Comparison of ENCODE assay signal across 9 cellular contexts in genomic region chr5:163569284-163569683, GRCh38.
DNase-seq lines count a peak whose midpoint lies in the region; ATAC-seq, FAIRE-seq and TF ChIP-seq lines count a peak whose summit lies in the region.
"Had no signal": no experiment of that assay in that cellular context is flagged by ENCODE, and none has a peak within 500 bp of the region (broad histone marks: within the 10 kb centered on the region; RNA-seq: fewer than 3 reads in every experiment).

No MANE protein-coding gene starts in this region.

- no peaks in the 10 kb centered on the region for H3K9me3 Mint-ChIP-seq in WTC11

- peaks cover 4 to 19% (median 11%) of the 10 kb centered on the region in 4 experiments; a peak in 6 of 7 replicates for H3K4me1 ChIP-seq in H1 (replicated peaks in 1 of 4; ENCODE audit: control insufficient read depth in 3 of 4, insufficient read depth in 4 of 4, low read length in 3 of 4)
- peaks cover 16% of the 10 kb centered on the region for H3K4me1 ChIP-seq in effector memory CD4-positive, alpha-beta T cell (ENCODE audit: control insufficient read depth, insufficient read depth, low read length, poor library complexity, severe bottlenecking)

- H2BK15ac ChIP-seq in H1 (ENCODE audit: low read length) = no peak overlapping the region

- H2BK12ac ChIP-seq in H1 (ENCODE audit: low read depth, low read length) = no peak overlapping the region

- H2AFZ ChIP-seq in H1 (ENCODE audit: low read length) = no peak overlapping the region

- no peak overlapping the region for H3K4me3 Mint-ChIP-seq in WTC11

- no peaks in the 10 kb centered on the region for H4K20me1 ChIP-seq in H1 (replicated peaks in 1 of 2; ENCODE audit: control insufficient read depth in 1 of 2, insufficient read depth in 2 of 2, low read length in 2 of 2)

- no peaks in the 10 kb centered on the region for H3K79me2 ChIP-seq in H1 (ENCODE audit: control insufficient read depth in 1 of 2, insufficient read depth in 2 of 2, low read length in 2 of 2)

- H3K4me3 ChIP-seq in H1 (ENCODE audit: extremely low read depth in 1 of 4, insufficient read depth in 2 of 4, low read depth in 3 of 4, low read length in 4 of 4) = no peak overlapping the region
- H3K4me3 ChIP-seq in effector memory CD4-positive, alpha-beta T cell (ENCODE audit: insufficient read depth, low read depth, low read length, poor library complexity, severe bottlenecking) = no peak overlapping the region

- H3K9me3 ChIP-seq in H1 (ENCODE audit: insufficient read depth in 2 of 2, low read depth in 1 of 2, low read length in 1 of 2) = no peaks in the 10 kb centered on the region
- H3K9me3 ChIP-seq in effector memory CD4-positive, alpha-beta T cell (ENCODE audit: control insufficient read depth, low read length) = no peaks in the 10 kb centered on the region

- peak; percentile 67 to 73 for TF ChIP-seq RAD21 in H1 (IDR thresholded peaks at IDR 0.05 in 1 of 2, conservative IDR thresholded peaks at IDR 0.05 in 1 of 2; ENCODE audit: low read depth in 2 of 2, low read length in 2 of 2)

- H3K36me3 ChIP-seq in H1 (ENCODE audit: control insufficient read depth in 2 of 4, insufficient read depth in 4 of 4, low read length in 3 of 4) = no peaks in the 10 kb centered on the region
- H3K36me3 ChIP-seq in effector memory CD4-positive, alpha-beta T cell (ENCODE audit: control insufficient read depth, insufficient read depth, low read length) = no peaks in the 10 kb centered on the region

- no peak overlapping the region for H3K14ac ChIP-seq in H1 (ENCODE audit: insufficient read length)

- ATAC-seq in HG03520 (IDR thresholded peaks at IDR 0.05; ENCODE audit: unreplicated experiment) (no peak), WTC11 (no peak)

- H3K23me2 ChIP-seq in H1 (ENCODE audit: low read depth, low read length) = peaks cover 5% of the 10 kb centered on the region

- H3K9ac ChIP-seq in H1 (replicated peaks in 1 of 4; ENCODE audit: extremely low read depth in 1 of 4, low read depth in 3 of 4, low read length in 3 of 4) = no peak overlapping the region

- peaks cover 21% of the 10 kb centered on the region for H3K27me3 Mint-ChIP-seq in WTC11 (ENCODE audit: low read depth)

- no peak overlapping the region for H3K27ac ChIP-seq in H1 (ENCODE audit: low read depth, low read length)
- no peak overlapping the region for H3K27ac ChIP-seq in effector memory CD4-positive, alpha-beta T cell (ENCODE audit: insufficient read depth, low read length, poor library complexity, severe bottlenecking)

- peaks cover 58% of the 10 kb centered on the region for H3K4me1 Mint-ChIP-seq in WTC11

- TF ChIP-seq POLR2A in H1 (IDR thresholded peaks at IDR 0.05; ENCODE audit: control extremely low read depth in 1 of 2, low read depth in 2 of 2, low read length in 2 of 2) = no peak

- 88% methylated on average over 1 of the region's 1 CpG; no CpG with 5 or more reads in 1 of the 2 experiments for WGBS in H1 (ENCODE audit: extremely low coverage in 1 of 2, insufficient coverage in 1 of 2, insufficient read length in 1 of 2, insufficient replicate concordance in 2 of 2, low coverage in 1 of 2, low lambda C conversion rate in 2 of 2, missing lambda C conversion rate in 1 of 2), 2 experiments

- no peak overlapping the region for H3K4me2 ChIP-seq in H1 (ENCODE audit: insufficient read depth in 1 of 2, low read depth in 2 of 2, low read length in 2 of 2)

- H2BK20ac ChIP-seq in H1 (ENCODE audit: low read length) = no peak overlapping the region

- no peaks in the 10 kb centered on the region for H3K79me1 ChIP-seq in H1 (ENCODE audit: low read depth, low read length)

- DNase-seq in NCI-H2171 treated with DMSO at 0.1 percent for 48 hours (lab: John Stamatoyannopoulos, UW) = peak; percentile 42
- DNase-seq in NCI-H2171 (lab: John Stamatoyannopoulos, UW) = no peak
- peak; percentile 65 for DNase-seq in NCI-H748 (lab: John Stamatoyannopoulos, UW; ENCODE audit: unreplicated experiment)
- DNase-seq in H1 (ENCODE audit: low read depth in 1 of 2, low spot score in 2 of 2) = no peak
- DNase-seq in superior temporal gyrus (ENCODE audit: extremely low spot score) = peak; percentile 62
- DNase-seq in effector memory CD4-positive, alpha-beta T cell = no peak
- no peak for DNase-seq in WTC11 (ENCODE audit: low spot score)
- DNase-seq: stimulated activated CD8-positive, alpha-beta memory T cell treated with anti-CD3 and anti-CD28 coated beads, Interleukin-4, amount 100 ng/mL, for 48 hours had no signal

- no peak overlapping the region for H4K5ac ChIP-seq in H1 (ENCODE audit: insufficient read length, low read depth, low read length)

- H4K91ac ChIP-seq in H1 (replicated peaks; ENCODE audit: insufficient read length, low read length) = no peak overlapping the region

- H3K56ac ChIP-seq in H1 (replicated peaks; ENCODE audit: insufficient read length, low read depth, low read length) = no peak overlapping the region

- no peak overlapping the region for H2BK120ac ChIP-seq in H1 (replicated peaks; ENCODE audit: low read depth, low read length)

- peaks cover 0 to 20% (median 14%) of the 10 kb centered on the region in 4 experiments; a peak in 4 of 7 replicates for H3K27me3 ChIP-seq in H1 (replicated peaks in 1 of 4; ENCODE audit: control insufficient read depth in 3 of 4, extremely low read depth in 1 of 4, insufficient read depth in 3 of 4, low read length in 3 of 4)
- peaks cover 20% of the 10 kb centered on the region for H3K27me3 ChIP-seq in effector memory CD4-positive, alpha-beta T cell (replicated peaks; ENCODE audit: control insufficient read depth, insufficient read depth, low read length, poor library complexity, severe bottlenecking)

- H3K4ac ChIP-seq in H1 (replicated peaks; ENCODE audit: insufficient read length, low read depth, low read length) = no peak overlapping the region

- no peak for FAIRE-seq in H1 (lab: Jason Lieb, UNC)

- no peak overlapping the region for H3K27ac Mint-ChIP-seq in WTC11

- H2AK5ac ChIP-seq in H1 (ENCODE audit: low read depth, low read length) = no peak overlapping the region

- TF ChIP-seq CTCF in H1 (IDR thresholded peaks at IDR 0.05; ENCODE audit: control extremely low read depth in 1 of 3, insufficient read depth in 1 of 3, low read depth in 1 of 3, low read length in 3 of 3) (peak in 1 of 3 experiments; percentile 48; a peak in 2 of 4 replicates), WTC11 (IDR thresholded peaks at IDR 0.05) (no peak)

- no peak overlapping the region for H3K18ac ChIP-seq in H1 (ENCODE audit: extremely low read depth, low read length)

- no peaks in the 10 kb centered on the region for H3K36me3 Mint-ChIP-seq in WTC11

- H2BK5ac ChIP-seq in H1 (ENCODE audit: low read depth, low read length) = no peak overlapping the region

- no peak overlapping the region for H4K8ac ChIP-seq in H1 (ENCODE audit: extremely low read depth, insufficient read depth, low read length)

- H3K23ac ChIP-seq in H1 (ENCODE audit: insufficient read length) = no peak overlapping the region

- TF ChIP-seq EP300 in H1 (IDR thresholded peaks at IDR 0.05; ENCODE audit: borderline replicate concordance in 1 of 2, low read depth in 2 of 2, low read length in 2 of 2) = no peak

- CTCF ChIA-PET in H1 (lab: Charles Lee; ENCODE audit: partially characterized antibody) = interaction anchor here (0.8 to 2.4 kb wide), 8 partner anchors 10 to 935 kb away, joined by 3 to 7 read pairs (median 4); no protein-coding TSS in a partner anchor
- CTCF ChIA-PET in WTC11 (lab: Charles Lee) = interaction anchor here (1.0 kb wide), 1 partner anchor 935 kb away, joined by 3 read pairs; no protein-coding TSS in a partner anchor

- POLR2A ChIA-PET in H1 (lab: Charles Lee; ENCODE audit: partially characterized antibody) = no interaction called here
- POLR2A ChIA-PET in WTC11 (lab: Charles Lee) = no interaction called here

TF ChIP-seq in H1, 55 proteins besides CTCF, POLR2A, EP300 and RAD21:
- no peak for TF ChIP-seq JUN (IDR thresholded peaks at IDR 0.05; ENCODE audit: low read depth, low read length)
- TF ChIP-seq CEBPB (IDR thresholded peaks at IDR 0.05; ENCODE audit: low read depth, low read length) = no peak
- no peak for TF ChIP-seq PHF8 (conservative IDR thresholded peaks at IDR 0.05; ENCODE audit: low read depth, low read length)
- TF ChIP-seq GABPA (IDR thresholded peaks at IDR 0.05; ENCODE audit: borderline replicate concordance, insufficient read depth, low read length) = no peak

TF ChIP-seq in WTC11, 78 proteins besides CTCF, POLR2A, EP300 and RAD21 (continues in another document):
- TF ChIP-seq, protein P1, sequence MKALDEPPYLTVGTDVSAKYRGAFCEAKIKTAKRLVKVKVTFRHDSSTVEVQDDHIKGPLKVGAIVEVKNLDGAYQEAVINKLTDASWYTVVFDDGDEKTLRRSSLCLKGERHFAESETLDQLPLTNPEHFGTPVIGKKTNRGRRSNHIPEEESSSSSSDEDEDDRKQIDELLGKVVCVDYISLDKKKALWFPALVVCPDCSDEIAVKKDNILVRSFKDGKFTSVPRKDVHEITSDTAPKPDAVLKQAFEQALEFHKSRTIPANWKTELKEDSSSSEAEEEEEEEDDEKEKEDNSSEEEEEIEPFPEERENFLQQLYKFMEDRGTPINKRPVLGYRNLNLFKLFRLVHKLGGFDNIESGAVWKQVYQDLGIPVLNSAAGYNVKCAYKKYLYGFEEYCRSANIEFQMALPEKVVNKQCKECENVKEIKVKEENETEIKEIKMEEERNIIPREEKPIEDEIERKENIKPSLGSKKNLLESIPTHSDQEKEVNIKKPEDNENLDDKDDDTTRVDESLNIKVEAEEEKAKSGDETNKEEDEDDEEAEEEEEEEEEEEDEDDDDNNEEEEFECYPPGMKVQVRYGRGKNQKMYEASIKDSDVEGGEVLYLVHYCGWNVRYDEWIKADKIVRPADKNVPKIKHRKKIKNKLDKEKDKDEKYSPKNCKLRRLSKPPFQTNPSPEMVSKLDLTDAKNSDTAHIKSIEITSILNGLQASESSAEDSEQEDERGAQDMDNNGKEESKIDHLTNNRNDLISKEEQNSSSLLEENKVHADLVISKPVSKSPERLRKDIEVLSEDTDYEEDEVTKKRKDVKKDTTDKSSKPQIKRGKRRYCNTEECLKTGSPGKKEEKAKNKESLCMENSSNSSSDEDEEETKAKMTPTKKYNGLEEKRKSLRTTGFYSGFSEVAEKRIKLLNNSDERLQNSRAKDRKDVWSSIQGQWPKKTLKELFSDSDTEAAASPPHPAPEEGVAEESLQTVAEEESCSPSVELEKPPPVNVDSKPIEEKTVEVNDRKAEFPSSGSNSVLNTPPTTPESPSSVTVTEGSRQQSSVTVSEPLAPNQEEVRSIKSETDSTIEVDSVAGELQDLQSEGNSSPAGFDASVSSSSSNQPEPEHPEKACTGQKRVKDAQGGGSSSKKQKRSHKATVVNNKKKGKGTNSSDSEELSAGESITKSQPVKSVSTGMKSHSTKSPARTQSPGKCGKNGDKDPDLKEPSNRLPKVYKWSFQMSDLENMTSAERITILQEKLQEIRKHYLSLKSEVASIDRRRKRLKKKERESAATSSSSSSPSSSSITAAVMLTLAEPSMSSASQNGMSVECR (CRISPR knock-in tag; IDR thresholded peaks at IDR 0.05; ENCODE audit: borderline replicate concordance) = no peak
- no peak for TF ChIP-seq ELF4 (CRISPR knock-in tag; IDR thresholded peaks at IDR 0.05; ENCODE audit: low read depth)

Comparison
In these comparisons a context has a peak if more than half of its experiments do, and no peak if none do; other contexts are left out.
1. DNase-seq: peak in NCI-H2171 treated with DMSO at 0.1 percent for 48 hours (single experiment), NCI-H748 (single experiment) and superior temporal gyrus (single experiment); none in NCI-H2171 (single experiment), H1 (0 of 2), effector memory CD4-positive, alpha-beta T cell (0 of 3) and WTC11 (single experiment).